1 cellular context compared by ENCODE assay signal in genomic region chr14:73244541-73244940, GRCh38.
TF ChIP-seq lines count a peak whose summit lies in the region.

No MANE protein-coding gene starts in this region.

TF ChIP-seq in IMR-90, 13 proteins besides CTCF, POLR2A, EP300 and RAD21 (continued from another document):
- no peak for TF ChIP-seq CHD1 (IDR thresholded peaks at IDR 0.05; ENCODE audit: low read depth, low read length)
- TF ChIP-seq RCOR1 (IDR thresholded peaks at IDR 0.05; ENCODE audit: insufficient replicate concordance, low read length) = no peak
- no peak for TF ChIP-seq ELK1 (IDR thresholded peaks at IDR 0.05; ENCODE audit: borderline replicate concordance, low read depth, low read length)
- TF ChIP-seq FOS (IDR thresholded peaks at IDR 0.05; ENCODE audit: low read depth, low read length) = no peak
- no peak for TF ChIP-seq RFX5 (IDR thresholded peaks at IDR 0.05; ENCODE audit: low read depth, low read length)
- no peak for TF ChIP-seq MAZ (IDR thresholded peaks at IDR 0.05; ENCODE audit: borderline replicate concordance, low read depth, low read length)
- no peak for TF ChIP-seq SMC3 (IDR thresholded peaks at IDR 0.05; ENCODE audit: low read depth, low read length)
- TF ChIP-seq CEBPB (IDR thresholded peaks at IDR 0.05; ENCODE audit: low read depth, low read length) = no peak
- no peak for TF ChIP-seq BHLHE40 (IDR thresholded peaks at IDR 0.05; ENCODE audit: low read depth, low read length)
- TF ChIP-seq MXI1 (IDR thresholded peaks at IDR 0.05; ENCODE audit: borderline replicate concordance, low read depth, low read length) = no peak
- no peak for TF ChIP-seq USF2 (IDR thresholded peaks at IDR 0.05; ENCODE audit: low read depth, low read length)
- no peak for TF ChIP-seq NFE2L2 (IDR thresholded peaks at IDR 0.05; ENCODE audit: low read depth, low read length)
